In genomic region chr3:133007601-133008000, GRCh38 we compare ENCODE assay signal across 3 cellular contexts.
TF ChIP-seq lines count a peak whose summit lies in the region.

No MANE protein-coding gene starts in this region.

TF ChIP-seq in HepG2, 621 proteins besides CTCF, POLR2A, EP300 and RAD21:
- TF ChIP-seq ZNF652 (CRISPR knock-in tag; IDR thresholded peaks at IDR 0.05; ENCODE audit: borderline replicate concordance, low read depth) (no peak), MAFK (conservative IDR thresholded peaks at IDR 0.05 in 1 of 2, IDR thresholded peaks at IDR 0.05 in 1 of 2; ENCODE audit: low read length in 2 of 2) (peak; percentile 100), ZHX1 (CRISPR knock-in tag; IDR thresholded peaks at IDR 0.05; ENCODE audit: low read depth) (no peak), POLR2AphosphoS2 (IDR thresholded peaks at IDR 0.05; ENCODE audit: low read depth, low read length) (no peak), NFE2L2 (IDR thresholded peaks at IDR 0.05; ENCODE audit: low read length) (peak; percentile 34; the same call in 1 of the 2 replicates), GATAD1 (CRISPR knock-in tag; IDR thresholded peaks at IDR 0.05) (no peak), MAFF (IDR thresholded peaks at IDR 0.05; ENCODE audit: low read depth, low read length) (peak; percentile 100), REST (IDR thresholded peaks at IDR 0.05; ENCODE audit: borderline replicate concordance in 1 of 2, low read depth in 1 of 2, low read length in 2 of 2) (no peak), MAFG (CRISPR knock-in tag; IDR thresholded peaks at IDR 0.05) (peak; percentile 93)

TF ChIP-seq in GM12878, 131 proteins besides CTCF, POLR2A, EP300 and RAD21:
- TF ChIP-seq FOXK2 (IDR thresholded peaks at IDR 0.05) (no peak), ELK1 (IDR thresholded peaks at IDR 0.05; ENCODE audit: low read depth, low read length) (peak; percentile 54; the same call in 1 of the 2 replicates)

TF ChIP-seq in endothelial cell of umbilical vein, 7 proteins besides CTCF, POLR2A, EP300 and RAD21:
- no peak for TF ChIP-seq POLR2AphosphoS5 (IDR thresholded peaks at IDR 0.05; ENCODE audit: insufficient read depth, low read depth, low read length)
- TF ChIP-seq FOS (IDR thresholded peaks at IDR 0.05; ENCODE audit: borderline replicate concordance, insufficient read depth, low read length), result no peak
- no peak for TF ChIP-seq MAX (IDR thresholded peaks at IDR 0.05; ENCODE audit: insufficient read depth, insufficient read length)
- no peak for TF ChIP-seq GATA2 (IDR thresholded peaks at IDR 0.05; ENCODE audit: insufficient read depth, insufficient read length, low read depth, low read length)
- no peak for TF ChIP-seq JUN (IDR thresholded peaks at IDR 0.05; ENCODE audit: borderline replicate concordance, insufficient read depth, insufficient read length, low read depth)
- TF ChIP-seq EZH2 (IDR thresholded peaks at IDR 0.05; ENCODE audit: borderline replicate concordance, low read depth, low read length, severe bottlenecking), result no peak
- no peak for TF ChIP-seq MYC (IDR thresholded peaks at IDR 0.05; ENCODE audit: low read depth, low read length)
